In genomic region chr3:196774191-196774820, GRCh38 we compare ENCODE assay signal across 11 cellular contexts. TPM values are rescaled to one million over a fixed set of nuclear protein-coding genes. Genes with fewer than 3 reads are reported as not detected.
A peak's percentile ranks its signal among the peaks of the same experiment; 100 is the strongest.
DNase-seq lines count a peak whose midpoint lies in the region; ATAC-seq, FAIRE-seq and TF ChIP-seq lines count a peak whose summit lies in the region.
"Had no signal": no experiment of that assay in that cellular context is flagged by ENCODE, and none has a peak within 500 bp of the region (broad histone marks: within the 10 kb centered on the region; RNA-seq: fewer than 3 reads in every experiment).

No MANE protein-coding gene starts in this region.

- DNase-seq in AG08396 (ENCODE audit: low spot score) (peak; percentile 12), HepG2 (ENCODE audit: low spot score) (peak; percentile 70), superior temporal gyrus (ENCODE audit: extremely low spot score) (no peak), WERI-Rb-1 (no peak), thyroid gland (no peak)
- no peak for DNase-seq in stimulated activated CD4-positive, alpha-beta T cell treated with anti-CD3 and anti-CD28 coated beads, Interleukin-1b, Interleukin-23, amount 100 ng/mL, for 48 hours
- DNase-seq: activated naive CD4-positive, alpha-beta T cell treated with anti-CD3 and anti-CD28 coated beads for 36 hours; NCI-H1105 treated with DMSO at 0.1 percent for 48 hours; pancreas had no signal

- H3K9me3 ChIP-seq in HepG2 (ENCODE audit: low read length) (no peaks in the 10 kb centered on the region), WERI-Rb-1 (ENCODE audit: severe bottlenecking) (no peaks in the 10 kb centered on the region), thyroid gland (no peaks in the 10 kb centered on the region)
- H3K9me3 ChIP-seq: pancreas had no signal

- in situ Hi-C loops in HepG2 (cut with HindIII; ENCODE audit: extremely low pct_ligation_motif_present, low pct_unique_long_range_greater_than_20kb), result no loop called here

- no peak for TF ChIP-seq RAD21 in HepG2 (CRISPR knock-in tag; IDR thresholded peaks at IDR 0.05)

- no peak overlapping the region; the same call in 1 of the 2 replicates for H3K9ac ChIP-seq in HepG2 (ENCODE audit: insufficient read depth, low read depth, low read length)

- POLR2A ChIA-PET in HepG2 (lab: Yijun Ruan, JAX), result interaction anchor here (1.5 kb wide), 1 partner anchor 34 kb away, joined by 8 read pairs; the partner anchor contains the start of gene PAK2

- TF ChIP-seq CTCF in HepG2 (CRISPR knock-in tag; IDR thresholded peaks at IDR 0.05), result no peak
- TF ChIP-seq CTCF in WERI-Rb-1 (IDR thresholded peaks at IDR 0.05; ENCODE audit: low read depth, low read length), result no peak
- TF ChIP-seq CTCF in thyroid gland (IDR thresholded peaks at IDR 0.05), result no peak

- H2AFZ ChIP-seq in HepG2 (ENCODE audit: low read length), result no peak overlapping the region

- CTCF ChIA-PET in HepG2 (lab: Yijun Ruan, JAX; ENCODE audit: low intra/inter-chr PET ratio, low total read pairs), result no interaction called here

- H3K36me3 ChIP-seq in HepG2 (replicated peaks in 1 of 2; ENCODE audit: control insufficient read depth in 1 of 2, insufficient read depth in 2 of 2, low read length in 2 of 2) (peaks cover 1 to 3% of the 10 kb centered on the region in 2 experiments; a peak in 2 of 5 replicates), WERI-Rb-1 (no peaks in the 10 kb centered on the region), thyroid gland (no peaks in the 10 kb centered on the region)
- H3K36me3 ChIP-seq: pancreas had no signal

- WGBS in HepG2 (ENCODE audit: low lambda C conversion rate), result 31% methylated on average over 5 of the region's 5 CpGs
- WGBS in thyroid gland, 2 donors, result 72 to 78% methylated on average over 5 of the region's 5 CpGs

- peaks cover 91% of the 10 kb centered on the region for H3K79me2 ChIP-seq in HepG2 (ENCODE audit: insufficient read depth, low read length)

- H3K27me3 ChIP-seq in HepG2 (ENCODE audit: control insufficient read depth in 1 of 2, insufficient read depth in 2 of 2, low read length in 2 of 2) (no peaks in the 10 kb centered on the region), WERI-Rb-1 (ENCODE audit: insufficient read depth, low read depth, severe bottlenecking) (no peaks in the 10 kb centered on the region), thyroid gland (no peaks in the 10 kb centered on the region)
- H3K27me3 ChIP-seq: pancreas had no signal

- H3K4me1 ChIP-seq in HepG2 (ENCODE audit: insufficient read depth, low read length) (peaks cover 52% of the 10 kb centered on the region), thyroid gland (peaks cover 17 to 27% of the 10 kb centered on the region in 2 donors)

- no TSS peak for BruUV-seq in HepG2 (replicated peaks; lab: Mats Ljungman, UMichigan)

- TF ChIP-seq POLR2A in HepG2 (IDR thresholded peaks at IDR 0.05; ENCODE audit: insufficient read depth in 1 of 2, low read depth in 2 of 2, low read length in 2 of 2) (no peak), thyroid gland (IDR thresholded peaks at IDR 0.05) (no peak)

- peak overlapping the region; percentile 97 for H3K27ac ChIP-seq in angular gyrus (ENCODE audit: low read depth, low read length)
- H3K27ac ChIP-seq in HepG2 (ENCODE audit: extremely low read length, insufficient read depth, low read length), result peak overlapping the region; percentile 39
- H3K27ac ChIP-seq in WERI-Rb-1, result no peak overlapping the region
- H3K27ac ChIP-seq in thyroid gland, result no peak overlapping the region
- H3K27ac ChIP-seq: pancreas had no signal

- peak; percentile 61 for ATAC-seq in HG02610 (IDR thresholded peaks at IDR 0.05; ENCODE audit: unreplicated experiment)
- peak; percentile 87 for ATAC-seq in HepG2

- peak overlapping the region; percentile 21 for H3K4me2 ChIP-seq in HepG2 (ENCODE audit: low read depth, low read length)

- H4K20me1 ChIP-seq in HepG2 (ENCODE audit: insufficient read depth, low read length), result peaks cover 22% of the 10 kb centered on the region; the same call in 1 of the 2 replicates

- FAIRE-seq in HepG2 (lab: Jason Lieb, UNC), result no peak
- FAIRE-seq: pancreas had no signal

- intact Hi-C loops in HepG2 (cut with micrococcal nuclease; ENCODE audit: unreplicated experiment), result no loop called here
- intact Hi-C loops in thyroid gland (cut with DNase I), result no loop called here

- H3K4me3 ChIP-seq in HepG2 (replicated peaks in 1 of 3; ENCODE audit: insufficient read depth in 1 of 3, low read depth in 2 of 3, low read length in 3 of 3), result no peak overlapping the region
- H3K4me3 ChIP-seq in WERI-Rb-1 (ENCODE audit: low read depth, low read length), result no peak overlapping the region
- H3K4me3 ChIP-seq in thyroid gland (replicated peaks in 1 of 3), result no peak overlapping the region
- H3K4me3 ChIP-seq: pancreas had no signal

- TF ChIP-seq EP300 in HepG2 (IDR thresholded peaks at IDR 0.05; ENCODE audit: low read depth in 2 of 2, low read length in 2 of 2) (no peak), HepG2 (CRISPR knock-in tag; IDR thresholded peaks at IDR 0.05; ENCODE audit: borderline replicate concordance) (no peak)

TF ChIP-seq in HepG2, 621 proteins besides CTCF, POLR2A, EP300 and RAD21 (continues in another document):
- TF ChIP-seq SNAPC4 (CRISPR knock-in tag; IDR thresholded peaks at IDR 0.05), result no peak
- no peak for TF ChIP-seq ZNF672 (CRISPR knock-in tag; IDR thresholded peaks at IDR 0.05)
- TF ChIP-seq HNRNPL (IDR thresholded peaks at IDR 0.05; ENCODE audit: low read depth, low read length), result no peak
- no peak for TF ChIP-seq SP1 (IDR thresholded peaks at IDR 0.05)
- no peak for TF ChIP-seq SP1 (CRISPR knock-in tag; IDR thresholded peaks at IDR 0.05)
- TF ChIP-seq ZNF558 (CRISPR knock-in tag; IDR thresholded peaks at IDR 0.05; ENCODE audit: borderline replicate concordance), result no peak

RNA-seq across cellular contexts. Expression of gene PAK2, which starts 34.6 kb away (rescaled TPM):
- total RNA-seq in HepG2 (2016; rRNA removed; fragmentation: Illumina TruSeq; extraction: Trizol), result 24.7 and 52.5 TPM in 2 replicates
- 29.7 and 29.8 TPM in 2 replicates for total RNA-seq in HepG2 (2016; cell fraction: cytosol; rRNA removed; fragmentation: Illumina TruSeq; extraction: Trizol; ENCODE audit: low read depth)
- total RNA-seq in HepG2 (2016; cell fraction: insoluble cytoplasmic fraction; rRNA removed; fragmentation: Illumina TruSeq; extraction: Trizol), result 25.8 and 50.8 TPM in 2 replicates
- 26.7 and 27.3 TPM in 2 replicates for total RNA-seq in HepG2 (2016; cell fraction: membrane; rRNA removed; fragmentation: Illumina TruSeq; extraction: Trizol)
- 21.3 and 28.8 TPM in 2 replicates for total RNA-seq in HepG2 (2016; cell fraction: nucleus; rRNA removed; fragmentation: Illumina TruSeq; extraction: Trizol)
- polyA plus RNA-seq in HepG2 (2011; rRNA removed), result 20.7 and 23.0 TPM in 2 replicates
- 17.8 and 24.1 TPM in 2 replicates for polyA plus RNA-seq in HepG2 (2011; cell fraction: cytosol; rRNA removed)
- 6.9 and 11.2 TPM in 2 replicates for polyA plus RNA-seq in HepG2 (2011; cell fraction: nucleus; rRNA removed)
- 46.1 and 48.3 TPM in 2 replicates for polyA plus RNA-seq in HepG2 (2012)
- polyA plus RNA-seq in HepG2 (2016; cell fraction: cytosol; fragmentation: Illumina TruSeq; extraction: Trizol; ENCODE audit: low read depth), result 3.5 TPM in 2 replicates
- polyA plus RNA-seq in HepG2 (2016; cell fraction: insoluble cytoplasmic fraction; fragmentation: Illumina TruSeq; extraction: Trizol; ENCODE audit: low read depth), result 52.9 and 62.1 TPM in 2 replicates
- polyA plus RNA-seq in HepG2 (2016; cell fraction: membrane; fragmentation: Illumina TruSeq; extraction: Trizol; ENCODE audit: low read depth), result 13.7 and 14.3 TPM in 2 replicates
- 27.3 and 28.5 TPM in 2 replicates for polyA plus RNA-seq in HepG2 (2016; cell fraction: nucleus; fragmentation: Illumina TruSeq; extraction: Trizol; ENCODE audit: insufficient read depth, low read depth)
- polyA minus RNA-seq in HepG2 (2011; rRNA and poly(A)+ RNA removed; ENCODE audit: low replicate concordance), result 53.5 and 73.4 TPM in 2 replicates
- 63.8 and 71.2 TPM in 2 replicates for polyA minus RNA-seq in HepG2 (2011; cell fraction: cytosol; rRNA and poly(A)+ RNA removed)
- polyA minus RNA-seq in HepG2 (2011; cell fraction: nucleus; rRNA and poly(A)+ RNA removed), result 23.6 and 36.4 TPM in 2 replicates
- total RNA-seq in thyroid gland, result 10 to 100 TPM; 29.9 to 43.8 (median 39.0) TPM

Comparison
In these comparisons a context has a peak if more than half of its experiments do, and no peak if none do; other contexts are left out.
1. DNase-seq: peak in AG08396 (single experiment) and HepG2 (single experiment); none in superior temporal gyrus (single experiment), WERI-Rb-1 (single experiment), thyroid gland (0 of 2) and stimulated activated CD4-positive, alpha-beta T cell treated with anti-CD3 and anti-CD28 coated beads, Interleukin-1b, Interleukin-23, amount 100 ng/mL, for 48 hours (single experiment).
2. H3K27ac ChIP-seq: peak in angular gyrus (single experiment) and HepG2 (single experiment); none in WERI-Rb-1 (single experiment) and thyroid gland (0 of 3).